In genomic region chr1:81802601-81803422, GRCh38 we compare ENCODE assay signal across 8 cellular contexts. TPM values are rescaled to one million over a fixed set of nuclear protein-coding genes. Genes with fewer than 3 reads are reported as not detected.
DNase-seq lines count a peak whose midpoint lies in the region; ATAC-seq and TF ChIP-seq lines count a peak whose summit lies in the region.

No MANE protein-coding gene starts in this region.

- peak; percentile 34 for DNase-seq in DMS53 treated with DMSO at 0.1 percent for 48 hours (lab: John Stamatoyannopoulos, UW; ENCODE audit: unreplicated experiment)
- DNase-seq in MV-4-11 (lab: John Stamatoyannopoulos, UW), result peak; percentile 27
- DNase-seq in adrenal gland, result peak; percentile 72 to 82 (median 78)
- peak; percentile 76 to 90 (median 90) for DNase-seq in right cardiac atrium
- DNase-seq in retinal pigment epithelial cell (ENCODE audit: low read depth), result no peak
- DNase-seq in NCI-H187 treated with DMSO at 0.1 percent for 48 hours (lab: John Stamatoyannopoulos, UW), result no peak
- no peak for DNase-seq in COLO829 (ENCODE audit: low spot score)

- H3K27me3 ChIP-seq in adrenal gland (no peaks in the 10 kb centered on the region), right cardiac atrium (ENCODE audit: control insufficient read depth, insufficient read depth) (no peaks in the 10 kb centered on the region)

- WGBS in adrenal gland, 4 donors, result 0 to 1% (median 1%) methylated on average over 31 to 65 of the region's 65 CpGs
- under 1% methylated on average over 65 of the region's 65 CpGs for WGBS in right cardiac atrium

- intact Hi-C loops in adrenal gland (cut with DNase I), result no loop called here
- intact Hi-C loops in right cardiac atrium (cut with DNase I), result loop anchor here in 1 of 4 donors (5.0 to 10.0 kb wide), 2 partner anchors 172 to 491 kb away; no protein-coding TSS in a partner anchor

- TF ChIP-seq CTCF in adrenal gland (IDR thresholded peaks at IDR 0.05) (peak; percentile 24 to 64 (median 50)), retinal pigment epithelial cell (conservative IDR thresholded peaks at IDR 0.05; ENCODE audit: low read depth, low read length) (peak; percentile 54)

- H3K4me3 ChIP-seq in adrenal gland (peak overlapping the region; percentile 41 to 88 (median 80)), right cardiac atrium (ENCODE audit: low read length) (peak overlapping the region; percentile 86), retinal pigment epithelial cell (ENCODE audit: low read length) (peak overlapping the region; percentile 87)

- no peaks in the 10 kb centered on the region for H3K36me3 ChIP-seq in adrenal gland (replicated peaks in 1 of 2)

- H3K4me1 ChIP-seq in adrenal gland (replicated peaks in 1 of 2) (peaks cover 9 to 24% of the 10 kb centered on the region in 2 donors), right cardiac atrium (ENCODE audit: control insufficient read depth, insufficient read depth, low read length) (no peaks in the 10 kb centered on the region)

- H3K9me3 ChIP-seq in adrenal gland (replicated peaks in 1 of 3) (no peaks in the 10 kb centered on the region), right cardiac atrium (ENCODE audit: control insufficient read depth, low read length) (no peaks in the 10 kb centered on the region)

- ATAC-seq in right cardiac atrium (peak; percentile 87 to 91), GM21825 (IDR thresholded peaks at IDR 0.05; ENCODE audit: unreplicated experiment) (no peak)

- H3K27ac ChIP-seq in adrenal gland (peak overlapping the region; percentile 48 to 97 (median 89)), right cardiac atrium (ENCODE audit: low read length) (peak overlapping the region; percentile 91)

- peak in 1 of 2 donors; percentile 51 for TF ChIP-seq POLR2A in adrenal gland (IDR thresholded peaks at IDR 0.05)

RNA-seq across cellular contexts. Expression of gene ADGRL2, which starts 2.1 kb away (rescaled TPM):
- 100 to 1,000 TPM in 2 of 8 donors, 10 to 100 TPM in 6; 40.5 to 109 (median 67.4) TPM for total RNA-seq in adrenal gland
- 10 to 100 TPM; 24.2 to 51.3 (median 24.8) TPM for polyA plus RNA-seq in adrenal gland
- total RNA-seq in right cardiac atrium, result 10 to 100 TPM; 55.4 to 78.2 (median 70.8) TPM
- polyA plus RNA-seq in right cardiac atrium, result 41.5 TPM

Comparison
In these comparisons a context has a peak if more than half of its experiments do, and no peak if none do; other contexts are left out.
1. DNase-seq: peak in DMS53 treated with DMSO at 0.1 percent for 48 hours (single experiment), MV-4-11 (single experiment), adrenal gland (7 of 7) and right cardiac atrium (3 of 3); none in retinal pigment epithelial cell (single experiment), NCI-H187 treated with DMSO at 0.1 percent for 48 hours (single experiment) and COLO829 (single experiment).
2. Peak in every context shown above with its lines, with median percentiles within 50 percentile points of each other: H3K4me3 ChIP-seq.